8 cellular contexts compared by ENCODE assay signal in genomic region chr16:74998481-74999207, GRCh38. TPM values are rescaled to one million over a fixed set of nuclear protein-coding genes. Genes with fewer than 3 reads are reported as not detected.
A peak's percentile ranks its signal among the peaks of the same experiment; 100 is the strongest.
DNase-seq lines count a peak whose midpoint lies in the region; TF ChIP-seq lines count a peak whose summit lies in the region.

ZNRF1 (plus strand) TSS chr16:74999024; CDS start chr16:74999672, 648 bp downstream.

- peak within 1 kb of the TSS; percentile 62 to 74 for H3K27ac ChIP-seq in ascending aorta

- H3K27me3 ChIP-seq in ascending aorta: no peaks in the 10 kb centered on the region

- H3K4me1 ChIP-seq in ascending aorta: peaks cover 0 to 16% of the 10 kb centered on the region in 2 donors

- CTCF ChIA-PET in HEK293T (lab: Yijun Ruan, JAX): interaction anchor here (0.5 to 1.6 kb wide), 12 partner anchors 9 to 166 kb away, joined by 3 to 37 read pairs (median 3); partner anchors contain the start of gene WDR59

- no peaks in the 10 kb centered on the region for H3K36me3 ChIP-seq in ascending aorta

- POLR2A ChIA-PET in HEK293T (lab: Yijun Ruan, JAX): interaction anchor here (1.0 to 1.2 kb wide), 2 partner anchors 14 to 113 kb away, joined by 4 to 6 read pairs; partner anchors contain the start of gene WDR59

- intact Hi-C loops in T-helper 2 cell treated with Interferon-gamma antibody and Interleukin-4, amounts not matched to agents 100 ng/mL and 5 ng/mL, for 36 hours (cut with micrococcal nuclease): loop anchor here (1.0 kb wide), 3 partner anchors 13 to 150 kb away; partner anchors contain the start of genes WDR59 and ZFP1
- intact Hi-C loops in ascending aorta (cut with DNase I): loop anchor here (1.0 to 2.0 kb wide), 5 partner anchors 13 to 113 kb away; partner anchors contain the start of gene WDR59

- peak within 1 kb of the TSS; percentile 80 for H3K4me3 ChIP-seq in GM12864 (ENCODE audit: low read depth, low read length)
- H3K4me3 ChIP-seq in ascending aorta: peak within 1 kb of the TSS; percentile 96 to 97

- TF ChIP-seq CTCF in GM12864 (IDR thresholded peaks at IDR 0.05; ENCODE audit: low read depth, low read length, missing control alignments) (peak; percentile 70), ascending aorta (IDR thresholded peaks at IDR 0.05) (peak; percentile 76 to 86 (median 77))

- H3K9me3 ChIP-seq in ascending aorta: no peaks in the 10 kb centered on the region

- DNase-seq in GM12864 (ENCODE audit: low read depth) (peak; percentile 63), HEK293T (ENCODE audit: extremely low spot score) (peak; percentile 89), MV-4-11 (lab: John Stamatoyannopoulos, UW) (peak; percentile 71), ascending aorta (ENCODE audit: low spot score in 2 of 2) (peak in 1 of 2 donors; percentile 90), hepatic stellate cell (ENCODE audit: low spot score) (peak; percentile 86), retina (peak; percentile 80), GOT3 (lab: John Stamatoyannopoulos, UW) (no peak)

TF ChIP-seq in HEK293T, 16 proteins besides CTCF, POLR2A, EP300 and RAD21:
- TF ChIP-seq BHLHE40 (IDR thresholded peaks at IDR 0.05; ENCODE audit: borderline replicate concordance) (no peak), L3MBTL2 (conservative IDR thresholded peaks at IDR 0.05) (no peak), SUZ12 (IDR thresholded peaks at IDR 0.05) (no peak), ARNT (IDR thresholded peaks at IDR 0.05) (0 out of 2 replicates have a peak, but pooled peaks have one; percentile 13)
TF ChIP-seq in HEK293T: peak in this region for 1.

RNA-seq across cellular contexts. Expression of gene ZNRF1, which starts in this region (rescaled TPM):
- 17.3 and 17.6 TPM in 2 replicates for total RNA-seq in T-helper 2 cell treated with Interferon-gamma antibody and Interleukin-4, amounts not matched to agents 100 ng/mL and 5 ng/mL, for 36 hours
- 53.7 TPM for total RNA-seq in ascending aorta
